27 cellular contexts compared by ENCODE assay signal in genomic region chr7:120920034-120920433, GRCh38.
"Had no signal": no experiment of that assay in that cellular context is flagged by ENCODE, and none has a peak within 500 bp of the region (broad histone marks: within the 10 kb centered on the region; RNA-seq: fewer than 3 reads in every experiment).

No MANE protein-coding gene starts in this region.

- H3K36me3 ChIP-seq: neural progenitor cell, ovary, suprapubic skin, tibial artery, transverse colon, upper lobe of right lung, uterus had no signal

- H2AFZ ChIP-seq: neural progenitor cell, parathyroid adenoma had no signal

- H3K27me3 Mint-ChIP-seq: type B pancreatic cell had no signal

- H3K4me3 Mint-ChIP-seq: naive B cell; naive thymus-derived CD8-positive, alpha-beta T cell; natural killer cell treated with Interleukin-12 subunit alpha and Interleukin-12 subunit beta and Interleukin-15 and Interleukin-18, amount 100 ng/mL, for 72 hours; neural progenitor cell; stimulated activated memory B cell treated with anti-CD40 and anti-IgM and Interleukin-4, amounts not matched to agents 10 μg/mL and 1 μg/mL and 100 μg/mL, for 72 hours; stimulated activated naive CD8-positive, alpha-beta T cell treated with anti-CD3 and anti-CD28 coated beads, Interleukin-15, amount 100 ng/mL, for 72 hours; type B pancreatic cell had no signal

- H3K27ac ChIP-seq: neural progenitor cell, ovary, parathyroid adenoma, psoas muscle, skin epidermis, suprapubic skin, testis, tibial artery, transverse colon, upper lobe of right lung, uterus had no signal

- H3K4me1 Mint-ChIP-seq: naive B cell; naive thymus-derived CD8-positive, alpha-beta T cell; neural progenitor cell; stimulated activated memory B cell treated with anti-CD40 and anti-IgM and Interleukin-4, amounts not matched to agents 10 μg/mL and 1 μg/mL and 100 μg/mL, for 72 hours; stimulated activated naive CD8-positive, alpha-beta T cell treated with anti-CD3 and anti-CD28 coated beads, Interleukin-15, amount 100 ng/mL, for 72 hours had no signal

- H3K79me2 ChIP-seq: parathyroid adenoma had no signal

- H3K4me3 ChIP-seq: neural progenitor cell, ovary, psoas muscle, skin epidermis, suprapubic skin, testis, tibial artery, transverse colon, upper lobe of right lung, uterus had no signal

- H3K36me3 Mint-ChIP-seq: naive B cell; naive thymus-derived CD8-positive, alpha-beta T cell; natural killer cell treated with Interleukin-12 subunit alpha and Interleukin-12 subunit beta and Interleukin-15 and Interleukin-18, amount 100 ng/mL, for 72 hours; neural progenitor cell; stimulated activated memory B cell treated with anti-CD40 and anti-IgM and Interleukin-4, amounts not matched to agents 10 μg/mL and 1 μg/mL and 100 μg/mL, for 72 hours; type B pancreatic cell had no signal

- DNase-seq: naive B cell; naive thymus-derived CD8-positive, alpha-beta T cell; occipital lobe; ovary; psoas muscle; right cardiac atrium; stimulated activated CD4-positive, alpha-beta T cell treated with anti-CD3 and anti-CD28 coated beads, Interleukin-15, amount 100 ng/mL, for 24 hours; stimulated activated CD4-positive, alpha-beta T cell treated with anti-CD3 and anti-CD28 coated beads, Interleukin-2, amount 100 ng/mL, for 24 hours; stimulated activated CD4-positive, alpha-beta T cell treated with anti-CD3 and anti-CD28 coated beads, Interleukin-4, amount 100 ng/mL, for 1 hour; stimulated activated CD4-positive, alpha-beta T cell treated with anti-CD3 and anti-CD28 coated beads, Interleukin-4, amount 100 ng/mL, for 4 hours; stimulated activated CD8-positive, alpha-beta memory T cell treated with anti-CD3 and anti-CD28 coated beads, Interleukin-4, amount 100 ng/mL, for 48 hours; stimulated activated naive CD4-positive, alpha-beta T cell; stimulated activated naive CD8-positive, alpha-beta T cell treated with anti-CD3 and anti-CD28 coated beads, Interleukin-15, amount 100 ng/mL, for 72 hours; stimulated activated naive CD8-positive, alpha-beta T cell treated with anti-CD3 and anti-CD28 coated beads, Interleukin-15, Interleukin-2, amounts not matched to agents 100 U/mL and 50 U/mL, for 24 hours; substantia nigra; testis; tibial artery; transverse colon; upper lobe of right lung; uterus had no signal

- H3K9me3 Mint-ChIP-seq: naive thymus-derived CD8-positive, alpha-beta T cell; natural killer cell treated with Interleukin-12 subunit alpha and Interleukin-12 subunit beta and Interleukin-15 and Interleukin-18, amount 100 ng/mL, for 72 hours; neural progenitor cell; stimulated activated memory B cell treated with anti-CD40 and anti-IgM and Interleukin-4, amounts not matched to agents 10 μg/mL and 1 μg/mL and 100 μg/mL, for 72 hours; stimulated activated naive CD8-positive, alpha-beta T cell treated with anti-CD3 and anti-CD28 coated beads, Interleukin-15, amount 100 ng/mL, for 72 hours; type B pancreatic cell had no signal

- H3K27me3 ChIP-seq: neural progenitor cell, ovary, suprapubic skin, testis, tibial artery, transverse colon, upper lobe of right lung, uterus had no signal

- H3K4me2 ChIP-seq: neural progenitor cell had no signal

- H3K9me3 ChIP-seq: ovary, psoas muscle, suprapubic skin, testis, tibial artery, transverse colon, upper lobe of right lung, uterus had no signal

- H3K9ac ChIP-seq: neural progenitor cell, parathyroid adenoma had no signal

- H3K4me1 ChIP-seq: neural progenitor cell, psoas muscle, suprapubic skin, testis, tibial artery, transverse colon, upper lobe of right lung, uterus had no signal

- H3K27ac Mint-ChIP-seq: naive B cell; naive thymus-derived CD8-positive, alpha-beta T cell; natural killer cell treated with Interleukin-12 subunit alpha and Interleukin-12 subunit beta and Interleukin-15 and Interleukin-18, amount 100 ng/mL, for 72 hours; neural progenitor cell; stimulated activated memory B cell treated with anti-CD40 and anti-IgM and Interleukin-4, amounts not matched to agents 10 μg/mL and 1 μg/mL and 100 μg/mL, for 72 hours; stimulated activated naive CD8-positive, alpha-beta T cell treated with anti-CD3 and anti-CD28 coated beads, Interleukin-15, amount 100 ng/mL, for 72 hours; type B pancreatic cell had no signal
